29 cellular contexts compared by ENCODE assay signal in the genomic region with DNA sequence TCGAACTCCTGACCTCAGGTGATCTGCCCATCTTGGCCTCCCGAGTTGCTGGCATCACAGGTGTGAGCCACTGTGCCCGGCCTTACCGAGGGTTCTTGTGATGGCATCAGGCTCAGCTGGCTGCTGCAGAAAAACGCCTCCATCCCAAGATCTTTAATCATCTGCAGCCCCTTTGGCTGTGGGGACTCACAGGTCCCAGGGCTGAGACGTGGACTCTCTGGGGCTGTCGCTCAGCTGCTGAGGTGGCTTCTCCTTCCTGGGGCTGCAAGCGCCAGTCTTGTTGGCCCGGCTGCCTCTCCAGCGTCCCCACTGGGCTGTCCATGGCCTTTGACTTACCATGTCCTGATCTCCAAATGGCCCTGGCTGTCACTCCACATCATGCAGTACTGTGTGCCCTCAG. TPM values are rescaled to one million over a fixed set of nuclear protein-coding genes. Genes with fewer than 3 reads are reported as not detected.
"Had no signal": no experiment of that assay in that cellular context is flagged by ENCODE, and none has a peak within 500 bp of the region (broad histone marks: within the 10 kb centered on the region; RNA-seq: fewer than 3 reads in every experiment).

No MANE protein-coding gene starts in this region.

- H3K27ac ChIP-seq: ascending aorta, breast epithelium, cardiac muscle cell, colonic mucosa, esophagus squamous epithelium, gastroesophageal sphincter, heart right ventricle, VCaP had no signal

- H3K4me3 ChIP-seq: ascending aorta, breast epithelium, cardiac muscle cell, colonic mucosa, dorsolateral prefrontal cortex, esophagus squamous epithelium, gastroesophageal sphincter, heart right ventricle had no signal

- H3K27me3 ChIP-seq: ascending aorta, breast epithelium, cardiac muscle cell, colonic mucosa, dorsolateral prefrontal cortex, gastroesophageal sphincter, heart right ventricle had no signal

- DNase-seq: activated CD4-positive, alpha-beta memory T cell treated with anti-CD3 and anti-CD28 coated beads, Interleukin-2, amount 10 ng/mL, durations not matched to agents 7 days and 5 days; activated CD4-positive, alpha-beta T cell treated with anti-CD3 and anti-CD28 coated beads for 1 hour; activated CD4-positive, alpha-beta T cell treated with anti-CD3 and anti-CD28 coated beads for 4 hours; activated CD4-positive, alpha-beta T cell treated with anti-CD3 and anti-CD28 coated beads, Interleukin-2, amount 10 ng/mL, durations not matched to agents 7 days and 5 days; activated CD4-positive, alpha-beta T cell treated with anti-CD3 and anti-CD28 coated beads, Interleukin-2, amount 50 U/mL, for 4 hours; activated CD8-positive, alpha-beta memory T cell treated with anti-CD3 and anti-CD28 coated beads, Interleukin-2, amount 50 U/mL, for 48 hours; activated gamma-delta T cell; activated naive CD4-positive, alpha-beta T cell; activated naive CD4-positive, alpha-beta T cell treated with anti-CD3 and anti-CD28 coated beads, Interleukin-2, amount 10 ng/mL, durations not matched to agents 7 days and 5 days; activated naive CD8-positive, alpha-beta T cell treated with anti-CD3 and anti-CD28 coated beads, Interleukin-2, amount 10 ng/mL, durations not matched to agents 7 days and 5 days; activated T-cell treated with anti-CD3 and anti-CD28 coated beads for 4 hours; activated T-cell treated with anti-CD3 and anti-CD28 coated beads, Interleukin-2, amount 50 U/mL, for 24 hours; activated T-cell treated with anti-CD3 and anti-CD28 coated beads, Interleukin-2, amount 50 U/mL, for 72 hours; central memory CD4-positive, alpha-beta T cell; cerebellar nuclear complex; colonic mucosa; dorsolateral prefrontal cortex; effector memory CD4-positive, alpha-beta T cell; esophagus squamous epithelium; foreskin melanocyte; heart right ventricle; T-helper 2 cell had no signal

- H3K9me3 ChIP-seq: breast epithelium, colonic mucosa, esophagus squamous epithelium, gastroesophageal sphincter had no signal

- H3K36me3 ChIP-seq: breast epithelium, cardiac muscle cell, colonic mucosa, esophagus squamous epithelium, gastroesophageal sphincter, heart right ventricle had no signal

- H3K4me1 ChIP-seq: ascending aorta, breast epithelium, colonic mucosa had no signal

- ATAC-seq: activated naive CD4-positive, alpha-beta T cell treated with anti-CD3 and anti-CD28 coated beads, Interleukin-2, amount 50 U/mL, for 72 hours; activated T-cell treated with anti-CD3 and anti-CD28 coated beads, Interleukin-2, amount 50 U/mL, for 72 hours; gastroesophageal sphincter; heart right ventricle; WTC11 had no signal

RNA-seq across cellular contexts. Expression of a gene that starts 20.0 kb away (rescaled TPM):
- total RNA-seq: ascending aorta had no signal
